ENCODE assay signal across 5 cellular contexts in genomic region chr7:71322201-71322600, GRCh38.
"Had no signal": no experiment of that assay in that cellular context is flagged by ENCODE, and none has a peak within 500 bp of the region (broad histone marks: within the 10 kb centered on the region; RNA-seq: fewer than 3 reads in every experiment).

No MANE protein-coding gene starts in this region.

- H2AFZ ChIP-seq: GM23338 had no signal

- H3K4me3 ChIP-seq: GM23338, K562 had no signal

- DNase-seq: H9, HCEC 1CT, IMR-90 had no signal

- ATAC-seq: GM23338, K562 had no signal

- H3K27ac Mint-ChIP-seq: GM23338 had no signal

- H3K4me2 ChIP-seq: GM23338 had no signal

- H3K9me3 Mint-ChIP-seq: H9 had no signal

- H3K4me3 Mint-ChIP-seq: GM23338, H9 had no signal
